ENCODE assay signal across 20 cellular contexts in the genomic region with DNA sequence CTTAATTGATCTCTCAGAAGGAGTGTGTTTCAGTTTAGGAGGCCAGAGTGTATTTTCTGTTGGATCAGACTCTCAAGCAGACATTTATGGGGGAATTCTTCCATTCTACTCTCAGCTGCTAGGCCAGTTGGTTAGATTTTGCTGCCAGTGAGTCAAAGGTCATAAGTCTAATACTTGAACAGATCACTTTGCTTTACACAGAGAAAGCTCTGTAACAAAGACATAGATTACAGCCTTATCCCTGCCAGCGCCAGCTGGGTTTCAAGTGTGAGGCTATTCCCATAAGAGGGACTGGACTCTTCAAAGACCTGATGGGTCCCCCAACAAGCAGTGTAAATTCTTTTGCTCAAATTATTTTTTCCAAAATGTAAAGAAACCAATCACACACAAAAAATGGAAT.
A peak's percentile ranks its signal among the peaks of the same experiment; 100 is the strongest.
DNase-seq lines count a peak whose midpoint lies in the region; ATAC-seq and TF ChIP-seq lines count a peak whose summit lies in the region.
"Had no signal": no experiment of that assay in that cellular context is flagged by ENCODE, and none has a peak within 500 bp of the region (broad histone marks: within the 10 kb centered on the region; RNA-seq: fewer than 3 reads in every experiment).

No MANE protein-coding gene starts in this region.

- H3K56ac ChIP-seq in IMR-90 (ENCODE audit: extremely low read depth, insufficient read depth, low read length), result no peak overlapping the region

- H3K79me1 ChIP-seq in IMR-90 (ENCODE audit: low read depth in 1 of 2, low read length in 2 of 2), result no peaks in the 10 kb centered on the region

- CTCF ChIA-PET in IMR-90 (lab: Yijun Ruan, JAX) (no interaction called here), PC-9 (lab: Charles Lee) (no interaction called here)

- H3F3A ChIP-seq in PC-9 (ENCODE audit: insufficient read depth, low read depth), result 0 out of 2 replicates have a peak, but pooled peaks cover 5% of the 10 kb centered on the region

- no peak overlapping the region for H3K4me2 ChIP-seq in IMR-90 (ENCODE audit: low read depth, low read length)
- H3K4me2 ChIP-seq in PC-9, result no peak overlapping the region
- H3K4me2 ChIP-seq: BLaER1 had no signal

- WGBS in IMR-90 (ENCODE audit: extremely low coverage in 2 of 2, insufficient read length in 1 of 2), 2 experiments, result no CpG with 5 or more reads among the region's 1 CpG

- H3K27ac ChIP-seq in IMR-90 (ENCODE audit: insufficient read depth, low read length) (no peak overlapping the region), PC-9 (no peak overlapping the region)
- H3K27ac ChIP-seq: BLaER1, ovary had no signal

- intact Hi-C loops in IMR-90 (cut with micrococcal nuclease) (no loop called here), PC-9 (cut with micrococcal nuclease; ENCODE audit: unreplicated experiment) (no loop called here), sciatic nerve (cut with DNase I) (no loop called here)

- no peaks in the 10 kb centered on the region for H3K36me3 ChIP-seq in IMR-90 (ENCODE audit: control insufficient read depth, insufficient read depth, low read length)
- no peaks in the 10 kb centered on the region for H3K36me3 ChIP-seq in PC-9 (ENCODE audit: low read depth)
- H3K36me3 ChIP-seq: BLaER1, ovary had no signal

- in situ Hi-C loops in IMR-90 (cut with MboI; ENCODE audit: low sequenced_read_pairs) (no loop called here), GM13976 (cut with MboI; ENCODE audit: low sequenced_read_pairs, unreplicated experiment) (no loop called here)

- H4K91ac ChIP-seq in IMR-90 (ENCODE audit: insufficient read depth, low read depth, low read length), result no peak overlapping the region

- H3K79me2 ChIP-seq in PC-9 (ENCODE audit: low read depth), result no peaks in the 10 kb centered on the region

- dilution Hi-C loops in IMR-90 (cut with HindIII; ENCODE audit: low sequenced_read_pairs, unreplicated experiment), result no loop called here

- H3K4me3 ChIP-seq in IMR-90 (ENCODE audit: insufficient read depth, low read depth, low read length), result no peak overlapping the region
- H3K4me3 ChIP-seq in PC-9, result no peak overlapping the region
- H3K4me3 ChIP-seq: BLaER1, K562, ovary had no signal

- no peak overlapping the region for H2AK9ac ChIP-seq in IMR-90 (replicated peaks; ENCODE audit: low read depth, low read length, poor library complexity)

- H4K20me1 ChIP-seq in IMR-90 (ENCODE audit: insufficient read depth, low read length), result no peaks in the 10 kb centered on the region
- no peaks in the 10 kb centered on the region for H4K20me1 ChIP-seq in PC-9 (ENCODE audit: insufficient read depth)
- H4K20me1 ChIP-seq: BLaER1 had no signal

- H3K4ac ChIP-seq in IMR-90 (ENCODE audit: low read depth, low read length), result no peak overlapping the region

- no peak overlapping the region for H2BK5ac ChIP-seq in IMR-90 (ENCODE audit: low read depth, low read length, poor library complexity, severe bottlenecking)

- DNase-seq in IMR-90 (peak; percentile 36), PC-9 (no peak), iris pigment epithelial cell (ENCODE audit: low read depth) (peak; percentile 21), sciatic nerve (ENCODE audit: low spot score) (no peak), GM13976 (ENCODE audit: low spot score) (no peak), T-helper 9 cell (no peak), RPMI8226 (no peak)
- DNase-seq in activated effector memory CD4-positive, alpha-beta T cell treated with anti-CD3 and anti-CD28 coated beads, Interleukin-2, amount 50 U/mL, for 16 hours, result no peak
- DNase-seq: activated CD4-positive, alpha-beta T cell treated with anti-CD3 and anti-CD28 coated beads for 36 hours; activated CD8-positive, alpha-beta memory T cell treated with anti-CD3 and anti-CD28 coated beads, Interleukin-2, amount 50 U/mL, for 4 hours; activated naive CD8-positive, alpha-beta T cell treated with anti-CD3 and anti-CD28 coated beads for 36 hours; DND-41; mesendoderm; NCI-H1105 treated with DMSO at 0.1 percent for 48 hours; ovary; stimulated activated CD4-positive, alpha-beta T cell treated with anti-CD3 and anti-CD28 coated beads, Interleukin-12 subunit alpha, Interleukin-12 subunit beta, amount 100 ng/mL, for 4 hours; stimulated activated naive CD8-positive, alpha-beta T cell treated with anti-CD3 and anti-CD28 coated beads, Interleukin-15, amount 100 ng/mL, for 72 hours; T-helper 17 cell had no signal

- no peaks in the 10 kb centered on the region for H3K27me3 ChIP-seq in IMR-90 (ENCODE audit: control insufficient read depth, insufficient read depth, low read length)
- H3K27me3 ChIP-seq in PC-9 (ENCODE audit: insufficient read depth, low read depth), result no peaks in the 10 kb centered on the region
- H3K27me3 ChIP-seq: BLaER1, ovary had no signal

- TF ChIP-seq CTCF in IMR-90 (conservative IDR thresholded peaks at IDR 0.05; ENCODE audit: low read depth, low read length) (no peak), PC-9 (conservative IDR thresholded peaks at IDR 0.05) (no peak), GM13976 (IDR thresholded peaks at IDR 0.05; ENCODE audit: borderline replicate concordance, control extremely low read depth, extremely low read depth, insufficient read depth, missing control alignments) (no peak)

- H4K8ac ChIP-seq in IMR-90 (ENCODE audit: low read depth in 2 of 2, low read length in 2 of 2), result no peak overlapping the region

- no peaks in the 10 kb centered on the region for H3K9me1 ChIP-seq in IMR-90 (ENCODE audit: insufficient read depth, low read length)

- TF ChIP-seq POLR2A in IMR-90 (IDR thresholded peaks at IDR 0.05; ENCODE audit: low read depth, low read length), result no peak

- no peak overlapping the region for H3K9ac ChIP-seq in IMR-90 (ENCODE audit: low read depth, low read length)
- H3K9ac ChIP-seq: BLaER1 had no signal

- no peaks in the 10 kb centered on the region for H3K9me2 ChIP-seq in PC-9 (ENCODE audit: insufficient read depth)

- no peaks in the 10 kb centered on the region for H3K4me1 ChIP-seq in IMR-90 (ENCODE audit: control insufficient read depth, insufficient read depth, low read length)
- H3K4me1 ChIP-seq in PC-9 (replicated peaks; ENCODE audit: insufficient read depth), result no peaks in the 10 kb centered on the region
- H3K4me1 ChIP-seq: BLaER1 had no signal

- H2AK5ac ChIP-seq in IMR-90 (ENCODE audit: low read depth, low read length), result no peak overlapping the region

- no peak overlapping the region for H2BK20ac ChIP-seq in IMR-90 (ENCODE audit: low read depth, low read length)

- H4K5ac ChIP-seq in IMR-90 (ENCODE audit: low read depth, low read length), result no peak overlapping the region; the same call in 1 of the 2 replicates

- POLR2A ChIA-PET in IMR-90 (lab: Charles Lee; ENCODE audit: unreplicated experiment), result no interaction called here
- POLR2A ChIA-PET in PC-9 (lab: Charles Lee; ENCODE audit: unreplicated experiment), result no interaction called here

- H3K14ac ChIP-seq in IMR-90 (replicated peaks; ENCODE audit: low read depth, low read length), result no peak overlapping the region

- no peak overlapping the region for H2BK15ac ChIP-seq in IMR-90 (ENCODE audit: low read depth, low read length)

- H3K18ac ChIP-seq in IMR-90 (ENCODE audit: low read depth, low read length), result peak overlapping the region; percentile 36; the same call in 1 of the 2 replicates

- ATAC-seq in IMR-90 (ENCODE audit: low read depth) (0 out of 2 replicates have a peak, but pooled peaks have one; percentile 32), sciatic nerve (peak; percentile 73)
- ATAC-seq: activated CD4-positive, alpha-beta T cell treated with anti-CD3 and anti-CD28 coated beads for 36 hours; K562; stimulated activated naive CD8-positive, alpha-beta T cell treated with anti-CD3 and anti-CD28 coated beads, Interleukin-15, amount 100 ng/mL, for 72 hours; T-helper 17 cell had no signal

- no peak overlapping the region for H2BK120ac ChIP-seq in IMR-90 (ENCODE audit: low read depth, low read length)

- BruUV-seq in IMR-90 (replicated peaks; lab: Mats Ljungman, UMichigan) (no TSS peak), PC-9 (replicated peaks; lab: Mats Ljungman, UMichigan) (no TSS peak)

- H3K23ac ChIP-seq in IMR-90 (ENCODE audit: low read depth, low read length), result no peak overlapping the region

- H3K9me3 ChIP-seq in IMR-90 (ENCODE audit: control insufficient read depth, insufficient read depth, low read length) (no peaks in the 10 kb centered on the region), PC-9 (ENCODE audit: insufficient read depth, low read depth) (no peaks in the 10 kb centered on the region)
- H3K9me3 ChIP-seq: ovary had no signal

- H2AFZ ChIP-seq in IMR-90 (replicated peaks; ENCODE audit: low read length, poor library complexity), result no peak overlapping the region
- peak overlapping the region; percentile 61; the same call in 1 of the 2 replicates for H2AFZ ChIP-seq in PC-9

- TF ChIP-seq RAD21 in IMR-90 (IDR thresholded peaks at IDR 0.05; ENCODE audit: low read length), result no peak

TF ChIP-seq in IMR-90, 13 proteins besides CTCF, POLR2A, EP300 and RAD21:
- no peak for TF ChIP-seq BHLHE40 (IDR thresholded peaks at IDR 0.05; ENCODE audit: low read depth, low read length)

Comparison
In these comparisons a context has a peak if more than half of its experiments do, and no peak if none do; other contexts are left out.
1. DNase-seq: peak in IMR-90 (single experiment) and iris pigment epithelial cell (single experiment); none in PC-9 (0 of 2), sciatic nerve (single experiment), GM13976 (single experiment), activated effector memory CD4-positive, alpha-beta T cell treated with anti-CD3 and anti-CD28 coated beads, Interleukin-2, amount 50 U/mL, for 16 hours (single experiment), T-helper 9 cell (single experiment) and RPMI8226 (single experiment).